ENCODE assay signal across 1 cellular context in genomic region chr3:138915503-138916498, GRCh38.
TF ChIP-seq lines count a peak whose summit lies in the region.

No MANE protein-coding gene starts in this region.

TF ChIP-seq in K562, 482 proteins besides CTCF, POLR2A, EP300 and RAD21 (continued from another document and continues in another):
- TF ChIP-seq ZNF586 (CRISPR knock-in tag; conservative IDR thresholded peaks at IDR 0.05) (no peak), PHF20 (IDR thresholded peaks at IDR 0.05; ENCODE audit: partially characterized antibody) (peak; percentile 12), CC2D1A (IDR thresholded peaks at IDR 0.05) (peak; percentile 52), HNRNPH1 (optimal IDR thresholded peaks at IDR 0.05; ENCODE audit: low read depth, low read length) (no peak), ZNF431 (CRISPR knock-in tag; IDR thresholded peaks at IDR 0.05) (0 out of 2 replicates have a peak, but pooled peaks have one; percentile 4), NFATC3 (IDR thresholded peaks at IDR 0.05) (no peak), NRF1 (conservative IDR thresholded peaks at IDR 0.05 in 1 of 2, IDR thresholded peaks at IDR 0.05 in 1 of 2) (peak; percentile 56 to 66), ZNF146 (CRISPR knock-in tag; IDR thresholded peaks at IDR 0.05; ENCODE audit: unreplicated experiment) (peak; percentile 2), NR3C1 (CRISPR knock-in tag; IDR thresholded peaks at IDR 0.05) (no peak), RFX1 (IDR thresholded peaks at IDR 0.05) (no peak), RERE (CRISPR knock-in tag; IDR thresholded peaks at IDR 0.05; ENCODE audit: borderline replicate concordance) (no peak), ZNF224 (CRISPR knock-in tag; IDR thresholded peaks at IDR 0.05) (no peak), E2F8 (IDR thresholded peaks at IDR 0.05; ENCODE audit: low read depth, partially characterized antibody) (no peak), KLF16 (IDR thresholded peaks at IDR 0.05) (no peak), RBM22 (IDR thresholded peaks at IDR 0.05; ENCODE audit: low read depth, low read length, poor library complexity, severe bottlenecking) (peak; percentile 48), MCM3 (IDR thresholded peaks at IDR 0.05) (no peak), YY1 (IDR thresholded peaks at IDR 0.05; ENCODE audit: borderline replicate concordance in 1 of 3, control insufficient read depth in 1 of 3, extremely low read depth in 1 of 3, insufficient read depth in 3 of 3, insufficient read length in 1 of 3, insufficient replicate concordance in 2 of 3, low read depth in 1 of 3, low read length in 2 of 3) (peak in 2 of 3 experiments; percentile 82 to 89), E2F6 (IDR thresholded peaks at IDR 0.05; ENCODE audit: borderline replicate concordance in 1 of 2, extremely low read depth in 1 of 2, insufficient read depth in 1 of 2, insufficient read length in 1 of 2, low read depth in 1 of 2, low read length in 1 of 2, poor library complexity in 1 of 2, severe bottlenecking in 1 of 2) (peak in 1 of 2 experiments; percentile 56), DLX4 (CRISPR knock-in tag; IDR thresholded peaks at IDR 0.05) (no peak), MTA2 (IDR thresholded peaks at IDR 0.05; ENCODE audit: low read depth) (no peak), COPS2 (conservative IDR thresholded peaks at IDR 0.05) (no peak), ZZZ3 (IDR thresholded peaks at IDR 0.05) (no peak; the same call in 1 of the 2 replicates), ETV5 (CRISPR knock-in tag; IDR thresholded peaks at IDR 0.05; ENCODE audit: low read depth) (peak; percentile 22; the same call in 1 of the 2 replicates), ZBTB9 (CRISPR knock-in tag; IDR thresholded peaks at IDR 0.05) (0 out of 2 replicates have a peak, but pooled peaks have one; percentile 57), ZNF408 (CRISPR knock-in tag; IDR thresholded peaks at IDR 0.05; ENCODE audit: low read depth) (no peak), MLLT1 (IDR thresholded peaks at IDR 0.05) (no peak), FOXA3 (CRISPR knock-in tag; conservative IDR thresholded peaks at IDR 0.05 in 1 of 2, IDR thresholded peaks at IDR 0.05 in 1 of 2) (peak in 1 of 2 experiments; percentile 14; a peak in 1 of 4 replicates), PTBP1 (IDR thresholded peaks at IDR 0.05; ENCODE audit: low read depth, low read length) (no peak), RCOR1 (IDR thresholded peaks at IDR 0.05; ENCODE audit: borderline replicate concordance in 1 of 2, low read depth in 2 of 2, low read length in 2 of 2) (peak in 1 of 2 experiments; percentile 35; a peak in 1 of 4 replicates), PYGO2 (tag; IDR thresholded peaks at IDR 0.05) (no peak), ELF4 (CRISPR knock-in tag; IDR thresholded peaks at IDR 0.05) (no peak), CBFB (CRISPR knock-in tag; IDR thresholded peaks at IDR 0.05) (peak; percentile 81), HMGN3 (IDR thresholded peaks at IDR 0.05; ENCODE audit: borderline replicate concordance, extremely low read depth, insufficient read length, low read depth, low read length) (peak; percentile 82), EP400 (IDR thresholded peaks at IDR 0.05) (peak; percentile 73), ELK3 (CRISPR knock-in tag; IDR thresholded peaks at IDR 0.05) (no peak), E2F3 (CRISPR knock-in tag; IDR thresholded peaks at IDR 0.05) (no peak), HES1 (IDR thresholded peaks at IDR 0.05; ENCODE audit: low read depth) (no peak), ATF3 (IDR thresholded peaks at IDR 0.05) (no peak), ATF3 (CRISPR knock-in tag; conservative IDR thresholded peaks at IDR 0.05) (no peak), PHF8 (IDR thresholded peaks at IDR 0.05; ENCODE audit: borderline replicate concordance, low read length) (peak; percentile 79; the same call in 1 of the 2 replicates), VEZF1 (CRISPR knock-in tag; IDR thresholded peaks at IDR 0.05) (peak; percentile 91), ZNF232 (CRISPR knock-in tag; IDR thresholded peaks at IDR 0.05) (no peak), RAD51 (IDR thresholded peaks at IDR 0.05; ENCODE audit: borderline replicate concordance, low read depth) (0 out of 2 replicates have a peak, but pooled peaks have one; percentile 29), UBTF (IDR thresholded peaks at IDR 0.05; ENCODE audit: borderline replicate concordance in 1 of 2, low read depth in 2 of 2, low read length in 2 of 2) (peak; percentile 89 to 90)
